In genomic region chr1:106937104-106937503, GRCh38 we compare ENCODE assay signal across 16 cellular contexts.
DNase-seq lines count a peak whose midpoint lies in the region; ATAC-seq and TF ChIP-seq lines count a peak whose summit lies in the region.
"Had no signal": no experiment of that assay in that cellular context is flagged by ENCODE, and none has a peak within 500 bp of the region (broad histone marks: within the 10 kb centered on the region; RNA-seq: fewer than 3 reads in every experiment).

No MANE protein-coding gene starts in this region.

- ATAC-seq in CD8-positive, alpha-beta T cell: no peak
- no peak for ATAC-seq in HG02852 (IDR thresholded peaks at IDR 0.05; ENCODE audit: unreplicated experiment)
- ATAC-seq: left colon; stimulated activated effector memory CD8-positive, alpha-beta T cell treated with anti-CD3 and anti-CD28 coated beads, Interleukin-12 subunit alpha, Interleukin-12 subunit beta, amount 100 ng/mL, for 72 hours had no signal

- no peaks in the 10 kb centered on the region for H3K4me1 Mint-ChIP-seq in CD8-positive, alpha-beta T cell (ENCODE audit: low read depth)
- H3K4me1 Mint-ChIP-seq: nephron progenitor cell; stimulated activated effector memory CD8-positive, alpha-beta T cell treated with anti-CD3 and anti-CD28 coated beads, Interleukin-12 subunit alpha, Interleukin-12 subunit beta, amount 100 ng/mL, for 72 hours had no signal

- POLR2A ChIA-PET in CD8-positive, alpha-beta T cell (lab: Charles Lee): no interaction called here

- H3K4me1 ChIP-seq in CD8-positive, alpha-beta T cell (ENCODE audit: insufficient read depth, low read length): no peaks in the 10 kb centered on the region

- no peaks in the 10 kb centered on the region for H3K36me3 ChIP-seq in CD8-positive, alpha-beta T cell (ENCODE audit: insufficient read depth, low read length)
- H3K36me3 ChIP-seq: BLaER1 treated with 17β-estradiol and CSF1 and Interleukin-3, amounts not matched to agents 10 nM and 100 nM had no signal

- H3K9me3 ChIP-seq in CD8-positive, alpha-beta T cell (ENCODE audit: low read length): no peaks in the 10 kb centered on the region
- H3K9me3 ChIP-seq: BLaER1 treated with 17β-estradiol and CSF1 and Interleukin-3, amounts not matched to agents 10 nM and 100 nM had no signal

- peaks cover 4% of the 10 kb centered on the region for H3K27me3 Mint-ChIP-seq in CD8-positive, alpha-beta T cell (ENCODE audit: low read depth)

- H3K27ac ChIP-seq in CD8-positive, alpha-beta T cell (ENCODE audit: low read depth, low read length): no peak overlapping the region
- H3K27ac ChIP-seq: BLaER1 treated with 17β-estradiol and CSF1 and Interleukin-3, amounts not matched to agents 10 nM and 100 nM had no signal

- CTCF ChIA-PET in CD8-positive, alpha-beta T cell (lab: Charles Lee): no interaction called here

- no peaks in the 10 kb centered on the region for H3K9me3 Mint-ChIP-seq in CD8-positive, alpha-beta T cell
- H3K9me3 Mint-ChIP-seq: activated T-helper 1 cell treated with anti-CD3 and anti-CD28 coated beads, Interleukin-12 subunit alpha, Interleukin-12 subunit beta, Interleukin-2, Interleukin-4 antibody, amounts not matched to agents 30 ng/mL and 10 ng/mL and 1 ng/mL, durations not matched to agents 14 hours and 24 hours and 36 hours; nephron progenitor cell had no signal

- intact Hi-C loops in CD8-positive, alpha-beta T cell (cut with DNase I, micrococcal nuclease): no loop called here

- H3K27ac Mint-ChIP-seq in CD8-positive, alpha-beta T cell: no peak overlapping the region
- H3K27ac Mint-ChIP-seq: activated T-helper 1 cell treated with anti-CD3 and anti-CD28 coated beads, Interleukin-12 subunit alpha, Interleukin-12 subunit beta, Interleukin-2, Interleukin-4 antibody, amounts not matched to agents 30 ng/mL and 10 ng/mL and 1 ng/mL, durations not matched to agents 14 hours and 24 hours and 36 hours; nephron progenitor cell; stimulated activated effector memory CD8-positive, alpha-beta T cell treated with anti-CD3 and anti-CD28 coated beads, Interleukin-12 subunit alpha, Interleukin-12 subunit beta, amount 100 ng/mL, for 72 hours had no signal

- DNase-seq in ACHN (peak; percentile 22), HCEC 1CT (peak; percentile 86), T1000 (lab: John Stamatoyannopoulos, UW) (peak; percentile 39), fibroblast of pulmonary artery (ENCODE audit: low read depth) (peak; percentile 78), NCI-H510A treated with DMSO at 0.1 percent for 48 hours (lab: John Stamatoyannopoulos, UW) (no peak), NCI-H1694 (lab: John Stamatoyannopoulos, UW) (no peak)
- DNase-seq in CD8-positive, alpha-beta T cell: no peak
- DNase-seq: activated CD4-positive, alpha-beta T cell treated with anti-CD3 and anti-CD28 coated beads for 1 hour; left colon; NCI-H1092 treated with DMSO at 0.1 percent for 48 hours; NCI-H524 treated with DMSO at 0.1 percent for 48 hours; nephron progenitor cell had no signal

- H3K36me3 Mint-ChIP-seq in CD8-positive, alpha-beta T cell: no peaks in the 10 kb centered on the region
- H3K36me3 Mint-ChIP-seq: stimulated activated effector memory CD8-positive, alpha-beta T cell treated with anti-CD3 and anti-CD28 coated beads, Interleukin-12 subunit alpha, Interleukin-12 subunit beta, amount 100 ng/mL, for 72 hours had no signal

- no peak overlapping the region for H3K4me3 Mint-ChIP-seq in CD8-positive, alpha-beta T cell
- H3K4me3 Mint-ChIP-seq: activated T-helper 1 cell treated with anti-CD3 and anti-CD28 coated beads, Interleukin-12 subunit alpha, Interleukin-12 subunit beta, Interleukin-2, Interleukin-4 antibody, amounts not matched to agents 30 ng/mL and 10 ng/mL and 1 ng/mL, durations not matched to agents 14 hours and 24 hours and 36 hours; nephron progenitor cell; stimulated activated effector memory CD8-positive, alpha-beta T cell treated with anti-CD3 and anti-CD28 coated beads, Interleukin-12 subunit alpha, Interleukin-12 subunit beta, amount 100 ng/mL, for 72 hours had no signal

- in situ Hi-C loops in ACHN (cut with HindIII; ENCODE audit: low pct_ligation_motif_present, low pct_unique_long_range_greater_than_20kb, low sequenced_read_pairs): no loop called here

- H3K4me3 ChIP-seq in fibroblast of pulmonary artery (replicated peaks; ENCODE audit: low read depth, low read length): no peak overlapping the region
- H3K4me3 ChIP-seq in CD8-positive, alpha-beta T cell (ENCODE audit: low read depth, low read length): no peak overlapping the region
- H3K4me3 ChIP-seq: BLaER1 treated with 17β-estradiol and CSF1 and Interleukin-3, amounts not matched to agents 10 nM and 100 nM had no signal

- H3K27me3 ChIP-seq in CD8-positive, alpha-beta T cell (ENCODE audit: insufficient read depth, low read length): no peaks in the 10 kb centered on the region
- H3K27me3 ChIP-seq: BLaER1 treated with 17β-estradiol and CSF1 and Interleukin-3, amounts not matched to agents 10 nM and 100 nM had no signal

- TF ChIP-seq CTCF in fibroblast of pulmonary artery (IDR thresholded peaks at IDR 0.05; ENCODE audit: low read length, missing control alignments): no peak
- TF ChIP-seq CTCF in CD8-positive, alpha-beta T cell (IDR thresholded peaks at IDR 0.05): no peak

Comparison
In these comparisons a context has a peak if more than half of its experiments do, and no peak if none do; other contexts are left out.
1. DNase-seq: peak in ACHN (single experiment), HCEC 1CT (single experiment), T1000 (single experiment) and fibroblast of pulmonary artery (single experiment); none in NCI-H510A treated with DMSO at 0.1 percent for 48 hours (single experiment), CD8-positive, alpha-beta T cell (0 of 7) and NCI-H1694 (single experiment).